Comparison of ENCODE assay signal across 21 cellular contexts in genomic region chr18:74632088-74632679, GRCh38. TPM values are rescaled to one million over a fixed set of nuclear protein-coding genes. Genes with fewer than 3 reads are reported as not detected.
DNase-seq lines count a peak whose midpoint lies in the region; ATAC-seq, FAIRE-seq and TF ChIP-seq lines count a peak whose summit lies in the region.
"Had no signal": no experiment of that assay in that cellular context is flagged by ENCODE, and none has a peak within 500 bp of the region (broad histone marks: within the 10 kb centered on the region; RNA-seq: fewer than 3 reads in every experiment).

No MANE protein-coding gene starts in this region.

- no peaks in the 10 kb centered on the region for H3K9me3 Mint-ChIP-seq in stimulated activated naive CD8-positive, alpha-beta T cell treated with anti-CD3 and anti-CD28 coated beads, Interleukin-15, Interleukin-2, amounts not matched to agents 100 ng/mL and 50 ng/mL, for 24 hours
- no peaks in the 10 kb centered on the region for H3K9me3 Mint-ChIP-seq in activated CD4-positive, alpha-beta memory T cell treated with anti-CD3 and anti-CD28 coated beads for 36 hours

- H3K79me2 ChIP-seq in endothelial cell of umbilical vein (ENCODE audit: control insufficient read depth, insufficient read depth, low read length) (peaks cover 7% of the 10 kb centered on the region), GM23248 (ENCODE audit: insufficient read depth) (peaks cover 24% of the 10 kb centered on the region)
- H3K79me2 ChIP-seq: parathyroid adenoma had no signal

- H3K27ac ChIP-seq in endothelial cell of umbilical vein (ENCODE audit: insufficient read depth, low read depth, low read length) (peak overlapping the region; percentile 35), GM23248 (no peak overlapping the region)
- H3K27ac ChIP-seq: parathyroid adenoma, SK-N-MC had no signal

- dilution Hi-C loops in endothelial cell of umbilical vein (cut with MboI; ENCODE audit: extremely low pct_ligation_motif_present, low sequenced_read_pairs), result no loop called here

- intact Hi-C loops in activated CD4-positive, alpha-beta memory T cell treated with anti-CD3 and anti-CD28 coated beads for 36 hours (cut with micrococcal nuclease), result no loop called here
- intact Hi-C loops in endothelial cell of umbilical vein (cut with micrococcal nuclease), result no loop called here

- H3K4me3 ChIP-seq in endothelial cell of umbilical vein (replicated peaks in 1 of 3; ENCODE audit: insufficient read depth in 1 of 3, low read depth in 1 of 3, low read length in 3 of 3) (no peak overlapping the region), GM23248 (no peak overlapping the region)
- H3K4me3 ChIP-seq: dorsolateral prefrontal cortex, GM12878, K562, SK-N-MC had no signal

- CTCF ChIA-PET in activated CD4-positive, alpha-beta memory T cell treated with anti-CD3 and anti-CD28 coated beads for 36 hours (lab: Charles Lee), result interaction anchor here (1.4 kb wide), 1 partner anchor 21 kb away, joined by 4 read pairs; no protein-coding TSS in a partner anchor
- CTCF ChIA-PET in endothelial cell of umbilical vein (lab: Charles Lee), result interaction anchor here (0.8 to 1.0 kb wide), 2 partner anchors 9 to 540 kb away, joined by 3 to 5 read pairs; no protein-coding TSS in a partner anchor

- 72 to 76% methylated on average over 13 of the region's 13 CpGs for WGBS in GM23248 (ENCODE audit: low coverage in 1 of 2, low lambda C conversion rate in 2 of 2, missing lambda C conversion rate in 2 of 2), 2 experiments

- peaks cover 29% of the 10 kb centered on the region for H3K4me1 Mint-ChIP-seq in stimulated activated naive CD8-positive, alpha-beta T cell treated with anti-CD3 and anti-CD28 coated beads, Interleukin-15, Interleukin-2, amounts not matched to agents 100 ng/mL and 50 ng/mL, for 24 hours (ENCODE audit: low read depth)
- peaks cover 46% of the 10 kb centered on the region for H3K4me1 Mint-ChIP-seq in activated CD4-positive, alpha-beta memory T cell treated with anti-CD3 and anti-CD28 coated beads for 36 hours (ENCODE audit: low read depth)

- no peaks in the 10 kb centered on the region for H3F3A ChIP-seq in GM23248 (ENCODE audit: insufficient read depth)

- H3K27me3 Mint-ChIP-seq in stimulated activated naive CD8-positive, alpha-beta T cell treated with anti-CD3 and anti-CD28 coated beads, Interleukin-15, Interleukin-2, amounts not matched to agents 100 ng/mL and 50 ng/mL, for 24 hours, result no peaks in the 10 kb centered on the region
- no peaks in the 10 kb centered on the region for H3K27me3 Mint-ChIP-seq in activated CD4-positive, alpha-beta memory T cell treated with anti-CD3 and anti-CD28 coated beads for 36 hours

- no peaks in the 10 kb centered on the region for H3K9me2 ChIP-seq in GM23248 (ENCODE audit: insufficient read depth)

- in situ Hi-C loops in GM23248 (cut with MboI), result no loop called here

- TSS peak; percentile 6 for BruUV-seq in endothelial cell of umbilical vein (replicated peaks; lab: Mats Ljungman, UMichigan)

- FAIRE-seq in endothelial cell of umbilical vein (lab: Jason Lieb, UNC), result no peak
- FAIRE-seq: bronchial epithelial cell, GM12878, K562 had no signal

- no peak for DNase-seq in stimulated activated naive CD8-positive, alpha-beta T cell treated with anti-CD3 and anti-CD28 coated beads, Interleukin-15, Interleukin-2, amounts not matched to agents 100 U/mL and 50 U/mL, for 24 hours
- no peak for DNase-seq in activated CD4-positive, alpha-beta memory T cell treated with anti-CD3 and anti-CD28 coated beads for 36 hours
- DNase-seq in endothelial cell of umbilical vein (ENCODE audit: low read depth, low spot score) (no peak), GM23248 (no peak), hippocampal formation (lab: John Stamatoyannopoulos, UW) (no peak), OCI-M1 (lab: John Stamatoyannopoulos, UW) (no peak)
- DNase-seq: dorsolateral prefrontal cortex, glutamatergic neuron, GOT3, NCI-H1048, NCI-H2081, NCI-H524 treated with DMSO at 0.1 percent for 48 hours, substantia nigra had no signal

- H3K27me3 ChIP-seq in endothelial cell of umbilical vein (ENCODE audit: control insufficient read depth in 2 of 2, insufficient read depth in 2 of 2, low read length in 2 of 2), result no peaks in the 10 kb centered on the region
- H3K27me3 ChIP-seq in GM23248 (replicated peaks; ENCODE audit: insufficient read depth), result no peaks in the 10 kb centered on the region
- H3K27me3 ChIP-seq: dorsolateral prefrontal cortex had no signal

- H3K36me3 Mint-ChIP-seq in stimulated activated naive CD8-positive, alpha-beta T cell treated with anti-CD3 and anti-CD28 coated beads, Interleukin-15, Interleukin-2, amounts not matched to agents 100 ng/mL and 50 ng/mL, for 24 hours (ENCODE audit: low read depth), result peaks cover 51% of the 10 kb centered on the region
- H3K36me3 Mint-ChIP-seq in activated CD4-positive, alpha-beta memory T cell treated with anti-CD3 and anti-CD28 coated beads for 36 hours, result peaks cover 25% of the 10 kb centered on the region

- H3K4me2 ChIP-seq in endothelial cell of umbilical vein (ENCODE audit: insufficient read depth, low read length), result peak overlapping the region; percentile 83
- no peak overlapping the region for H3K4me2 ChIP-seq in GM23248 (ENCODE audit: unreplicated experiment)

- ATAC-seq in stimulated activated naive CD8-positive, alpha-beta T cell treated with anti-CD3 and anti-CD28 coated beads, Interleukin-15, Interleukin-2, amounts not matched to agents 100 U/mL and 50 U/mL, for 24 hours, result no peak
- ATAC-seq in GM21515 (IDR thresholded peaks at IDR 0.05; ENCODE audit: unreplicated experiment), result no peak
- ATAC-seq: esophagus mucosa, GM12878, K562 had no signal

- no peaks in the 10 kb centered on the region for H3K9me3 ChIP-seq in endothelial cell of umbilical vein (replicated peaks; ENCODE audit: control insufficient read depth, insufficient read depth, low read length)
- no peaks in the 10 kb centered on the region for H3K9me3 ChIP-seq in GM23248 (ENCODE audit: low read depth)

- peak overlapping the region; percentile 79 for H3K27ac Mint-ChIP-seq in stimulated activated naive CD8-positive, alpha-beta T cell treated with anti-CD3 and anti-CD28 coated beads, Interleukin-15, Interleukin-2, amounts not matched to agents 100 ng/mL and 50 ng/mL, for 24 hours
- H3K27ac Mint-ChIP-seq in activated CD4-positive, alpha-beta memory T cell treated with anti-CD3 and anti-CD28 coated beads for 36 hours, result peak overlapping the region; percentile 83

- POLR2A ChIA-PET in activated CD4-positive, alpha-beta memory T cell treated with anti-CD3 and anti-CD28 coated beads for 36 hours (lab: Charles Lee), result interaction anchor here (0.5 kb wide), 1 partner anchor 33 kb away, joined by 4 read pairs; no protein-coding TSS in a partner anchor
- POLR2A ChIA-PET in endothelial cell of umbilical vein (lab: Charles Lee), result no interaction called here

- no peak for TF ChIP-seq POLR2A in endothelial cell of umbilical vein (IDR thresholded peaks at IDR 0.05; ENCODE audit: low read depth, low read length)

- H3K36me3 ChIP-seq in endothelial cell of umbilical vein (ENCODE audit: control insufficient read depth in 2 of 2, extremely low read depth in 1 of 2, insufficient read depth in 2 of 2, low read length in 2 of 2), result peaks cover 0 to 6% of the 10 kb centered on the region in 2 experiments
- H3K36me3 ChIP-seq in GM23248 (ENCODE audit: low read depth), result peaks cover 13% of the 10 kb centered on the region; the same call in 1 of the 2 replicates

- H4K20me1 ChIP-seq in endothelial cell of umbilical vein (replicated peaks; ENCODE audit: control insufficient read depth, extremely low read depth, insufficient read depth, low read length), result no peaks in the 10 kb centered on the region
- H4K20me1 ChIP-seq in GM23248 (ENCODE audit: insufficient read depth), result no peaks in the 10 kb centered on the region

- H2AFZ ChIP-seq in endothelial cell of umbilical vein (ENCODE audit: low read depth, low read length), result no peak overlapping the region
- no peak overlapping the region for H2AFZ ChIP-seq in GM23248
- H2AFZ ChIP-seq: parathyroid adenoma had no signal

- H3K9me1 ChIP-seq in endothelial cell of umbilical vein (replicated peaks; ENCODE audit: control insufficient read depth, extremely low read depth, insufficient read depth, low read length), result peaks cover 3% of the 10 kb centered on the region

- H3K4me3 Mint-ChIP-seq in stimulated activated naive CD8-positive, alpha-beta T cell treated with anti-CD3 and anti-CD28 coated beads, Interleukin-15, Interleukin-2, amounts not matched to agents 100 ng/mL and 50 ng/mL, for 24 hours, result peak overlapping the region; percentile 45
- H3K4me3 Mint-ChIP-seq in activated CD4-positive, alpha-beta memory T cell treated with anti-CD3 and anti-CD28 coated beads for 36 hours, result peak overlapping the region; percentile 40

- H3K4me1 ChIP-seq in endothelial cell of umbilical vein (ENCODE audit: control insufficient read depth, extremely low read depth, insufficient read depth, low read length) (peaks cover 14% of the 10 kb centered on the region), GM23248 (ENCODE audit: insufficient read depth) (no peaks in the 10 kb centered on the region)
- H3K4me1 ChIP-seq: parathyroid adenoma had no signal

- H3K9ac ChIP-seq in endothelial cell of umbilical vein (replicated peaks; ENCODE audit: extremely low read depth, insufficient read depth, low read length), result no peak overlapping the region
- no peak overlapping the region for H3K9ac ChIP-seq in GM23248
- H3K9ac ChIP-seq: parathyroid adenoma had no signal

- TF ChIP-seq CTCF in endothelial cell of umbilical vein (IDR thresholded peaks at IDR 0.05; ENCODE audit: extremely low read depth in 1 of 2, insufficient read depth in 1 of 2, low read depth in 1 of 2, low read length in 2 of 2), result no peak

TF ChIP-seq in endothelial cell of umbilical vein, 7 proteins besides CTCF, POLR2A, EP300 and RAD21 (continues in another document):
- TF ChIP-seq MAX (IDR thresholded peaks at IDR 0.05; ENCODE audit: insufficient read depth, insufficient read length) (no peak), JUN (IDR thresholded peaks at IDR 0.05; ENCODE audit: borderline replicate concordance, insufficient read depth, insufficient read length, low read depth) (no peak)

RNA-seq across cellular contexts. Expression of gene ZNF407, which starts 34.5 kb away (rescaled TPM):
- total RNA-seq in activated CD4-positive, alpha-beta memory T cell treated with anti-CD3 and anti-CD28 coated beads for 36 hours, result 10 to 100 TPM; 10.0 to 10.5 TPM
- 17.3 and 20.1 TPM in 2 replicates for total RNA-seq in endothelial cell of umbilical vein
- polyA plus RNA-seq in endothelial cell of umbilical vein, result 3.7 and 3.8 TPM in 2 replicates
- polyA plus RNA-seq in endothelial cell of umbilical vein (2011; cell fraction: cytosol; rRNA removed), result 3.5 TPM in 2 replicates
- 16.2 and 16.7 TPM in 2 replicates for polyA plus RNA-seq in endothelial cell of umbilical vein (2011; cell fraction: nucleus; rRNA removed)
- polyA plus RNA-seq in endothelial cell of umbilical vein (2012), result 4.7 and 5.1 TPM in 2 replicates
- 29.1 and 35.4 TPM in 2 replicates for polyA minus RNA-seq in endothelial cell of umbilical vein
- 10.7 TPM for polyA minus RNA-seq in endothelial cell of umbilical vein (2011; cell fraction: cytosol; rRNA and poly(A)+ RNA removed)
- polyA minus RNA-seq in endothelial cell of umbilical vein (2011; cell fraction: nucleus; rRNA and poly(A)+ RNA removed), result 118 and 125 TPM in 2 replicates
- 6.3 and 7.7 TPM in 2 replicates for total RNA-seq in GM23248 (2014; rRNA removed; shearing (Covaris generic))
- polyA plus RNA-seq in GM23248 (2016; fragmentation: Nextera tagmentation; extraction: Ambion mirVana), result 2.2 and 2.6 TPM in 2 replicates
